9 cellular contexts compared by ENCODE assay signal in the genomic region with DNA sequence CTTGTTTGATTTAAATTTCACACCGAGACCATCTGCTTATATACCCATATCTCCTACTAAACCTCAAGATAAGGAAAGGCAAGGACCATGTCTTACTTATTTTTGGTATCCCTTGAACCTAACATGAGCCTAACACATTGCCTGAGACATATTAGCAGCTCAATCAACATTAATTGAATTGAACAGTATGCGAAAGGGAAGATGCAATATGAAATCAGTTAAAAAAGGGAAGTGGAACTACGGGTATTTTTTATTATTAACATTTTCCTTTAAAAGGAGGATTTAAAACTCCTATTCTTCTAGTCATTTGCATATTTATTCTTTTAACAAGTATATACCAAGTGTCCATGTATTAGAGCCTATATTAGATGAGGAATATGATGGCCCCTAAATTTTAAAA.
DNase-seq lines count a peak whose midpoint lies in the region; ATAC-seq and TF ChIP-seq lines count a peak whose summit lies in the region.
"Had no signal": no experiment of that assay in that cellular context is flagged by ENCODE, and none has a peak within 500 bp of the region (broad histone marks: within the 10 kb centered on the region; RNA-seq: fewer than 3 reads in every experiment).

No MANE protein-coding gene starts in this region.

- H3K4me2 ChIP-seq in mesenchymal stem cell (ENCODE audit: low read length, poor library complexity, severe bottlenecking) (no peak overlapping the region), PC-9 (no peak overlapping the region)

- H3K4me3 ChIP-seq in mesenchymal stem cell (ENCODE audit: insufficient read depth in 1 of 2, low read depth in 1 of 2, low read length in 2 of 2) = no peak overlapping the region
- H3K4me3 ChIP-seq in PC-9 = no peak overlapping the region
- H3K4me3 ChIP-seq: K562 had no signal

- ATAC-seq in GM19324 (IDR thresholded peaks at IDR 0.05; ENCODE audit: low FRiP score, unreplicated experiment) (peak; percentile 38), HG02571 (IDR thresholded peaks at IDR 0.05; ENCODE audit: unreplicated experiment) (peak; percentile 24), HG03521 (IDR thresholded peaks at IDR 0.05; ENCODE audit: unreplicated experiment) (peak; percentile 17)
- ATAC-seq: K562 had no signal

- no peak overlapping the region for H4K8ac ChIP-seq in mesenchymal stem cell (ENCODE audit: low read length)

- H3K9me2 ChIP-seq in PC-9 (ENCODE audit: insufficient read depth) = no peaks in the 10 kb centered on the region

- no peak overlapping the region for H3K27ac ChIP-seq in mesenchymal stem cell (ENCODE audit: low read length, poor library complexity, severe bottlenecking)
- H3K27ac ChIP-seq in PC-9 = no peak overlapping the region

- peaks cover 16% of the 10 kb centered on the region for H3K79me1 ChIP-seq in mesenchymal stem cell (replicated peaks; ENCODE audit: low read length, poor library complexity, severe bottlenecking)

- H3K36me3 ChIP-seq in mesenchymal stem cell (ENCODE audit: control insufficient read depth in 1 of 2, insufficient read depth in 2 of 2, low read depth in 1 of 2, low read length in 2 of 2) (peaks cover 0 to 55% of the 10 kb centered on the region in 2 experiments), PC-9 (ENCODE audit: low read depth) (no peaks in the 10 kb centered on the region)

- no peak overlapping the region for H2BK120ac ChIP-seq in mesenchymal stem cell (ENCODE audit: low read depth, low read length)

- 100% methylated on average over 1 of the region's 3 CpGs for WGBS in mesenchymal stem cell

- no peak overlapping the region for H2BK12ac ChIP-seq in mesenchymal stem cell (ENCODE audit: low read length in 2 of 2)

- no peak overlapping the region for H3K23ac ChIP-seq in mesenchymal stem cell (ENCODE audit: low read length in 2 of 2)

- intact Hi-C loops in PC-9 (cut with micrococcal nuclease; ENCODE audit: unreplicated experiment) = no loop called here

- no peaks in the 10 kb centered on the region for H4K20me1 ChIP-seq in PC-9 (ENCODE audit: insufficient read depth)

- TF ChIP-seq CTCF in PC-9 (conservative IDR thresholded peaks at IDR 0.05) = no peak

- DNase-seq in mesenchymal stem cell = no peak
- DNase-seq in stimulated activated CD4-positive, alpha-beta T cell treated with anti-CD3 and anti-CD28 coated beads, Interleukin-4, amount 100 ng/mL, for 1 hour = no peak
- no peak for DNase-seq in PC-9
- DNase-seq in ecto neural progenitor cell (ENCODE audit: low spot score) = no peak
- DNase-seq in putamen (ENCODE audit: low spot score) = no peak

- H2BK5ac ChIP-seq in mesenchymal stem cell (ENCODE audit: low read depth, low read length, poor library complexity, severe bottlenecking) = no peak overlapping the region

- H3F3A ChIP-seq in PC-9 (ENCODE audit: insufficient read depth, low read depth) = no peaks in the 10 kb centered on the region

- no peak overlapping the region for H3K18ac ChIP-seq in mesenchymal stem cell (ENCODE audit: low read depth in 1 of 2, low read length in 2 of 2)

- CTCF ChIA-PET in PC-9 (lab: Charles Lee) = no interaction called here

- H4K91ac ChIP-seq in mesenchymal stem cell (ENCODE audit: low read length) = no peak overlapping the region

- no peak overlapping the region for H3K14ac ChIP-seq in mesenchymal stem cell (ENCODE audit: low read length in 2 of 2)

- H3K4ac ChIP-seq in mesenchymal stem cell (ENCODE audit: low read depth in 1 of 2, low read length in 2 of 2) = no peak overlapping the region

- H3K4me1 ChIP-seq in mesenchymal stem cell (ENCODE audit: control insufficient read depth, insufficient read depth, low read depth, low read length) (peaks cover 3% of the 10 kb centered on the region), PC-9 (replicated peaks; ENCODE audit: insufficient read depth) (no peaks in the 10 kb centered on the region)

- H3K27me3 ChIP-seq in mesenchymal stem cell (ENCODE audit: control insufficient read depth in 1 of 2, insufficient read depth in 1 of 2, low read length in 2 of 2) (no peaks in the 10 kb centered on the region), PC-9 (ENCODE audit: insufficient read depth, low read depth) (no peaks in the 10 kb centered on the region)

- no peak overlapping the region for H3K9ac ChIP-seq in mesenchymal stem cell (ENCODE audit: low read length)

- H2AK5ac ChIP-seq in mesenchymal stem cell (ENCODE audit: low read length, severe bottlenecking) = peak overlapping the region; percentile 94

- H3K9me3 ChIP-seq in mesenchymal stem cell (ENCODE audit: control insufficient read depth, low read length) (no peaks in the 10 kb centered on the region), PC-9 (ENCODE audit: insufficient read depth, low read depth) (no peaks in the 10 kb centered on the region)

- H3K79me2 ChIP-seq in PC-9 (ENCODE audit: low read depth) = no peaks in the 10 kb centered on the region

- BruUV-seq in PC-9 (replicated peaks; lab: Mats Ljungman, UMichigan) = no TSS peak

- H2BK15ac ChIP-seq in mesenchymal stem cell (ENCODE audit: low read depth, poor library complexity, severe bottlenecking) = no peak overlapping the region

- H2AFZ ChIP-seq in mesenchymal stem cell (ENCODE audit: low read depth, low read length) = no peak overlapping the region
- H2AFZ ChIP-seq in PC-9 = no peak overlapping the region

- POLR2A ChIA-PET in PC-9 (lab: Charles Lee; ENCODE audit: unreplicated experiment) = interaction anchor here (0.6 kb wide), 1 partner anchor 20 kb away, joined by 3 read pairs; no protein-coding TSS in a partner anchor
